ENCODE assay signal across 2 cellular contexts in genomic region chr5:34833991-34834793, GRCh38.
A peak's percentile ranks its signal among the peaks of the same experiment; 100 is the strongest.
TF ChIP-seq lines count a peak whose summit lies in the region.

No MANE protein-coding gene starts in this region.

TF ChIP-seq in IMR-90, 13 proteins besides CTCF, POLR2A, EP300 and RAD21:
- TF ChIP-seq CEBPB (IDR thresholded peaks at IDR 0.05; ENCODE audit: low read depth, low read length) (no peak), SMC3 (IDR thresholded peaks at IDR 0.05; ENCODE audit: low read depth, low read length) (no peak), BHLHE40 (IDR thresholded peaks at IDR 0.05; ENCODE audit: low read depth, low read length) (no peak), RFX5 (IDR thresholded peaks at IDR 0.05; ENCODE audit: low read depth, low read length) (no peak), FOS (IDR thresholded peaks at IDR 0.05; ENCODE audit: low read depth, low read length) (no peak), ELK1 (IDR thresholded peaks at IDR 0.05; ENCODE audit: borderline replicate concordance, low read depth, low read length) (no peak), RCOR1 (IDR thresholded peaks at IDR 0.05; ENCODE audit: insufficient replicate concordance, low read length) (no peak), CHD1 (IDR thresholded peaks at IDR 0.05; ENCODE audit: low read depth, low read length) (no peak), USF2 (IDR thresholded peaks at IDR 0.05; ENCODE audit: low read depth, low read length) (no peak), MAFK (IDR thresholded peaks at IDR 0.05; ENCODE audit: low read depth, low read length) (no peak), NFE2L2 (IDR thresholded peaks at IDR 0.05; ENCODE audit: low read depth, low read length) (no peak), MXI1 (IDR thresholded peaks at IDR 0.05; ENCODE audit: borderline replicate concordance, low read depth, low read length) (no peak), MAZ (IDR thresholded peaks at IDR 0.05; ENCODE audit: borderline replicate concordance, low read depth, low read length) (no peak)
TF ChIP-seq in IMR-90: peak in this region for 0.

TF ChIP-seq in K562, 482 proteins besides CTCF, POLR2A, EP300 and RAD21:
- no peak for TF ChIP-seq PREB (CRISPR knock-in tag; IDR thresholded peaks at IDR 0.05)
- TF ChIP-seq ZNF431 (CRISPR knock-in tag; IDR thresholded peaks at IDR 0.05): peak; percentile 97
- peak in 1 of 2 experiments; percentile 41; a peak in 2 of 4 replicates for TF ChIP-seq TRIM24 (IDR thresholded peaks at IDR 0.05)
- no peak for TF ChIP-seq RCOR1 (IDR thresholded peaks at IDR 0.05; ENCODE audit: borderline replicate concordance in 1 of 2, low read depth in 2 of 2, low read length in 2 of 2)
TF ChIP-seq in K562: peak in this region for 2.
